In the genomic region with DNA sequence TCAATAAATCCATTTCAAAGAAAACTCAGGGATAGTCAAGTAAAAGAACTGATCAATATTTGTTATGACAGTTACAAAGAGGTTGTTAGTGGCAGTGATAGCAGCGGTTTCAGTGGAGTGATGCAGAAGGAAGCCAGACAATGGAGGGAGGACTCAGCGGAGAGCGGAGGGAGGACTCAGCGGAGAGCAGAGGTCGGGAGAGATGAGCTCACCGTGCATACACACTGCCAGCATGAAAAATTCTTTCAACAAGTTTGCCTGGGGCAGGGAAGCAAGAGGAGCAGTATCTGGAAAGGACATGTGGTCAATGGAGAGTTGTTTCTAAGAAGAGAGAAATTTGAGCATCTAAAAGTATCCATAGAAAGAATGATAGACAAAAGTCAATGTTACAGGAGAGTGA, we compare ENCODE assay signal across 28 cellular contexts.
"Had no signal": no experiment of that assay in that cellular context is flagged by ENCODE, and none has a peak within 500 bp of the region (broad histone marks: within the 10 kb centered on the region; RNA-seq: fewer than 3 reads in every experiment).

No MANE protein-coding gene starts in this region.

- H3K79me2 ChIP-seq: hepatocyte had no signal

- ATAC-seq: effector memory CD8-positive, alpha-beta T cell; esophagus mucosa; gastroesophageal sphincter; heart left ventricle; left cardiac atrium; left lung; left ventricle myocardium superior; mucosa of descending colon had no signal

- H3K27me3 ChIP-seq: colonic mucosa, hepatocyte, left lung had no signal

- H3K4me2 ChIP-seq: hepatocyte had no signal

- H3K4me1 ChIP-seq: colonic mucosa, esophagus squamous epithelium, gastroesophageal sphincter, heart left ventricle, left lung had no signal

- H3K36me3 Mint-ChIP-seq: memory B cell, mesothelial cell of epicardium had no signal

- H3K4me3 ChIP-seq: colonic mucosa, esophagus squamous epithelium, gastroesophageal sphincter, heart left ventricle, hepatocyte, left lung, lung, mucosa of descending colon had no signal

- H3K36me3 ChIP-seq: colonic mucosa, esophagus squamous epithelium, gastroesophageal sphincter, heart left ventricle, left lung had no signal

- H3K27ac ChIP-seq: colonic mucosa, epithelial cell of prostate, esophagus squamous epithelium, gastroesophageal sphincter, heart left ventricle, hepatocyte, left lung had no signal

- DNase-seq: cerebellar nuclear complex; colonic mucosa; cortex of kidney; effector CD8-positive, alpha-beta T cell; effector memory CD8-positive, alpha-beta T cell; endodermal cell; erythroblast; esophagus squamous epithelium; foreskin fibroblast; heart left ventricle; hypothalamus; left cardiac atrium; left lung; left ventricle myocardium superior; mammary epithelial cell; mucosa of descending colon had no signal

- H3K4me3 Mint-ChIP-seq: dendritic cell treated with granulocyte-macrophage colony-stimulating factor and Interleukin-4, amounts not matched to agents 40 ng/mL and 50 ng/mL, for 4 days; effector memory CD8-positive, alpha-beta T cell; endodermal cell; memory B cell; mesothelial cell of epicardium had no signal

- H3K9me3 Mint-ChIP-seq: dendritic cell treated with granulocyte-macrophage colony-stimulating factor and Interleukin-4, amounts not matched to agents 40 ng/mL and 50 ng/mL, for 4 days; effector memory CD8-positive, alpha-beta T cell; endodermal cell; mesothelial cell of epicardium had no signal

- FAIRE-seq: endometrium, frontal cortex, islet of Langerhans, keratinocyte had no signal

- H3K27ac Mint-ChIP-seq: dendritic cell treated with granulocyte-macrophage colony-stimulating factor and Interleukin-4, amounts not matched to agents 40 ng/mL and 50 ng/mL, for 4 days; effector memory CD8-positive, alpha-beta T cell; endodermal cell; memory B cell; mesothelial cell of epicardium had no signal

- H3K9me3 ChIP-seq: colonic mucosa, esophagus squamous epithelium, gastroesophageal sphincter, left lung, mucosa of descending colon had no signal

- H2AFZ ChIP-seq: hepatocyte had no signal
